ENCODE assay signal across 1 cellular context in the genomic region with DNA sequence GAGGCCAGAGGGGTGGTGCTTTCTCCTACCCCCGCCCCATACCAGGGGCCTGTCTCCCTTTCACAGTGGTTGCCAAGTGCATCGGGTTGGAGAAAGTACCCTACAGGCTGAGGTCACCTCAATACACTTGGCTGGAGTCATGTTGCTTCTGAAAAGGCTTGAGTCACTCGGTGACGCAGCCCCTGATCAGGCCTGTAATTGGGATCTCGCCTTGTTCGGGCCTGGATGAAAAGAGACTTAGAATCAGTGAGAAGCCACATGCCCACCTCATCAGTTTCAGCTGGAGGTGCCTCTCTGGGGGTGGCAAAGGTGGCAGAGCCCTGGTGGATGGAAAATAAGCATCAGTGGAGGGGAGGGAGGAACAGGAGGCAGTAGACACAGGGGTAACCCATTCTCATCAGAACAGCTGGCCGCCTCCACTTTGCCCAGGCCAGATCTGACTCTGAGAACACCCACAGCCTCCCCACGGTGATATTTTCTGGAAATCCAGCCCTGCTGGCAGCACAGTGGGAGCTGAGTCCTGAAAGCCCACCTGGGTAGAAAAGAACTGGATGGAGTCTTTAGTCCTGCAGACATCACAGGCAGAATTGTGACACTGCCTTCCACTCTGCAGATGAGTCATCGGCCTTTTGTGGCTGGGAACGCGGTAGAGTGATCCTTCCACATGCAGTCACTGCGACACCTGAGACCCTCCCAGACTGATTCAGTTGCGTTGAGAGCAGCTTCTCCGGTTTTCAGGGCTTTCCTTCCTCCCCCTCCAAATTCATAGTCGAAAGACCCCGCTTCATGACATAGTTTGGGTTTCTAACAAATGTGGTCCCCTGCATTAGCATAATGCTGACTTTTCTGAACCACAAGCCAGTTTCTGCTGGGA.
A peak's percentile ranks its signal among the peaks of the same experiment; 100 is the strongest.
TF ChIP-seq lines count a peak whose summit lies in the region.

No MANE protein-coding gene starts in this region.

TF ChIP-seq in HepG2, 621 proteins besides CTCF, POLR2A, EP300 and RAD21 (continued from another document):
- TF ChIP-seq ZHX2 (IDR thresholded peaks at IDR 0.05; ENCODE audit: low read depth): peak; percentile 72; the same call in 1 of the 2 replicates
- TF ChIP-seq ZHX2 (CRISPR knock-in tag; IDR thresholded peaks at IDR 0.05; ENCODE audit: borderline replicate concordance): no peak
- no peak for TF ChIP-seq BRCA1 (CRISPR knock-in tag; IDR thresholded peaks at IDR 0.05)
- no peak for TF ChIP-seq POGZ (CRISPR knock-in tag; IDR thresholded peaks at IDR 0.05)
- peak; percentile 83 for TF ChIP-seq JUND (CRISPR knock-in tag; IDR thresholded peaks at IDR 0.05)
- no peak for TF ChIP-seq ZNF20 (CRISPR knock-in tag; IDR thresholded peaks at IDR 0.05)
- no peak for TF ChIP-seq BORCS8-MEF2B (CRISPR knock-in tag; IDR thresholded peaks at IDR 0.05)
- no peak for TF ChIP-seq SMAD1 (CRISPR knock-in tag; IDR thresholded peaks at IDR 0.05; ENCODE audit: borderline replicate concordance, low read depth)
- 0 out of 2 replicates have a peak, but pooled peaks have one; percentile 35 for TF ChIP-seq ZNF75D (CRISPR knock-in tag; IDR thresholded peaks at IDR 0.05; ENCODE audit: borderline replicate concordance)
- TF ChIP-seq, protein P1, sequence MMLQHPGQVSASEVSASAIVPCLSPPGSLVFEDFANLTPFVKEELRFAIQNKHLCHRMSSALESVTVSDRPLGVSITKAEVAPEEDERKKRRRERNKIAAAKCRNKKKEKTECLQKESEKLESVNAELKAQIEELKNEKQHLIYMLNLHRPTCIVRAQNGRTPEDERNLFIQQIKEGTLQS (CRISPR knock-in tag; IDR thresholded peaks at IDR 0.05): peak; percentile 94
- TF ChIP-seq EHMT2 (IDR thresholded peaks at IDR 0.05; ENCODE audit: borderline replicate concordance, low read depth, low read length): no peak
- no peak for TF ChIP-seq ELF1 (CRISPR knock-in tag; IDR thresholded peaks at IDR 0.05)
- TF ChIP-seq PHB2 (IDR thresholded peaks at IDR 0.05; ENCODE audit: partially characterized antibody): no peak
- no peak for TF ChIP-seq RELA (CRISPR knock-in tag; IDR thresholded peaks at IDR 0.05)
- peak; percentile 44 for TF ChIP-seq SRSF1 (optimal IDR thresholded peaks at IDR 0.05; ENCODE audit: low read depth, low read length)
- TF ChIP-seq KMT2A (CRISPR knock-in tag; IDR thresholded peaks at IDR 0.05): no peak
- no peak for TF ChIP-seq HIVEP1 (CRISPR knock-in tag; IDR thresholded peaks at IDR 0.05)
- TF ChIP-seq DRAP1 (CRISPR knock-in tag; IDR thresholded peaks at IDR 0.05): 0 out of 2 replicates have a peak, but pooled peaks have one; percentile 23
- TF ChIP-seq FOXA1 (IDR thresholded peaks at IDR 0.05): no peak
- no peak for TF ChIP-seq FOXA1 (CRISPR knock-in tag; IDR thresholded peaks at IDR 0.05)
- TF ChIP-seq CEBPG (CRISPR knock-in tag; IDR thresholded peaks at IDR 0.05): peak; percentile 64
- TF ChIP-seq, protein P2, sequence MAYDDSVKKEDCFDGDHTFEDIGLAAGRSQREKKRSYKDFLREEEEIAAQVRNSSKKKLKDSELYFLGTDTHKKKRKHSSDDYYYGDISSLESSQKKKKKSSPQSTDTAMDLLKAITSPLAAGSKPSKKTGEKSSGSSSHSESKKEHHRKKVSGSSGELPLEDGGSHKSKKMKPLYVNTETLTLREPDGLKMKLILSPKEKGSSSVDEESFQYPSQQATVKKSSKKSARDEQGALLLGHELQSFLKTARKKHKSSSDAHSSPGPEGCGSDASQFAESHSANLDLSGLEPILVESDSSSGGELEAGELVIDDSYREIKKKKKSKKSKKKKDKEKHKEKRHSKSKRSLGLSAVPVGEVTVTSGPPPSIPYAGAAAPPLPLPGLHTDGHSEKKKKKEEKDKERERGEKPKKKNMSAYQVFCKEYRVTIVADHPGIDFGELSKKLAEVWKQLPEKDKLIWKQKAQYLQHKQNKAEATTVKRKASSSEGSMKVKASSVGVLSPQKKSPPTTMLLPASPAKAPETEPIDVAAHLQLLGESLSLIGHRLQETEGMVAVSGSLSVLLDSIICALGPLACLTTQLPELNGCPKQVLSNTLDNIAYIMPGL (CRISPR knock-in tag; IDR thresholded peaks at IDR 0.05; ENCODE audit: borderline replicate concordance in 1 of 2, low read depth in 1 of 2): no peak
